ENCODE assay signal across 8 cellular contexts in genomic region chr7:100706672-100707311, GRCh38. TPM values are rescaled to one million over a fixed set of nuclear protein-coding genes. Genes with fewer than 3 reads are reported as not detected.
A peak's percentile ranks its signal among the peaks of the same experiment; 100 is the strongest.
DNase-seq lines count a peak whose midpoint lies in the region; ATAC-seq, FAIRE-seq and TF ChIP-seq lines count a peak whose summit lies in the region.

No MANE protein-coding gene starts in this region.

- no peaks in the 10 kb centered on the region for H3K9me3 ChIP-seq in A549
- H3K9me3 ChIP-seq in HUES64 (ENCODE audit: insufficient read depth, low read depth, low read length), result no peaks in the 10 kb centered on the region
- no peaks in the 10 kb centered on the region for H3K9me3 ChIP-seq in mononuclear cell (ENCODE audit: low read depth, low read length)

- FAIRE-seq in A549 (lab: Jason Lieb, UNC), result no peak

- POLR2A ChIA-PET in A549 (lab: Yijun Ruan, JAX), result interaction anchor here (1.6 to 2.4 kb wide), 2 partner anchors 8 to 120 kb away, joined by 6 to 10 read pairs; partner anchors contain the start of genes FBXO24 and LRCH4

- TF ChIP-seq RAD21 in A549 (conservative IDR thresholded peaks at IDR 0.05 in 1 of 2, IDR thresholded peaks at IDR 0.05 in 1 of 2), result no peak

- peaks cover 18% of the 10 kb centered on the region for H3K36me3 ChIP-seq in HUES64 (ENCODE audit: insufficient read depth, low read length)

- peaks cover 12% of the 10 kb centered on the region for H3K4me1 ChIP-seq in A549
- H3K4me1 ChIP-seq in HUES64 (ENCODE audit: insufficient read depth, low read length), result peaks cover 4% of the 10 kb centered on the region; the same call in 1 of the 2 replicates
- H3K4me1 ChIP-seq in mononuclear cell (ENCODE audit: insufficient read depth, low read length), result peaks cover 16% of the 10 kb centered on the region

- H3K27ac ChIP-seq in A549 (peak overlapping the region; percentile 91 to 96), HUES64 (ENCODE audit: low read depth, low read length) (0 out of 2 replicates have a peak overlapping the region, but pooled peaks have one; percentile 95)

- WGBS in A549 (ENCODE audit: missing lambda C conversion rate), result 40% methylated on average over 21 of the region's 34 CpGs
- 29% methylated on average over 34 of the region's 34 CpGs for WGBS in HUES64

- H3K9ac ChIP-seq in HUES64 (ENCODE audit: low read depth, low read length), result peak overlapping the region; percentile 95

- no peak for TF ChIP-seq CTCF in A549 (IDR thresholded peaks at IDR 0.05)
- TF ChIP-seq CTCF in cardiac fibroblast (IDR thresholded peaks at IDR 0.05; ENCODE audit: low read depth, low read length), result no peak

- peak overlapping the region; percentile 97 for H3K4me2 ChIP-seq in A549

- ATAC-seq in A549 (no peak), GM19467 (IDR thresholded peaks at IDR 0.05; ENCODE audit: unreplicated experiment) (no peak), GM21423 (IDR thresholded peaks at IDR 0.05; ENCODE audit: unreplicated experiment) (no peak)

- no peaks in the 10 kb centered on the region for H3K27me3 ChIP-seq in HUES64 (ENCODE audit: insufficient read depth, low read length)
- no peaks in the 10 kb centered on the region for H3K27me3 ChIP-seq in mononuclear cell (ENCODE audit: insufficient read depth, low read length)

- CTCF ChIA-PET in A549 (lab: Yijun Ruan, JAX), result interaction anchor here (1.1 to 12.8 kb wide), 12 partner anchors 15 to 224 kb away, joined by 3 to 266 read pairs (median 16); partner anchors contain the start of genes EPHB4, EPO, GIGYF1 and SLC12A9

- TF ChIP-seq EP300 in A549 (IDR thresholded peaks at IDR 0.05), result no peak

- DNase-seq in A549 (ENCODE audit: low read depth in 1 of 2, low spot score in 1 of 2) (no peak), cardiac fibroblast (ENCODE audit: low read depth in 2 of 2) (no peak), NCI-H510A treated with DMSO at 0.1 percent for 48 hours (lab: John Stamatoyannopoulos, UW) (no peak), Kasumi-1 (lab: John Stamatoyannopoulos, UW) (no peak)

- no peak for TF ChIP-seq POLR2A in A549 (IDR thresholded peaks at IDR 0.05; ENCODE audit: low read length)

- peak overlapping the region; percentile 76 for H3K4me3 ChIP-seq in A549
- H3K4me3 ChIP-seq in HUES64 (ENCODE audit: low read length), result peak overlapping the region; percentile 88
- peak overlapping the region; percentile 91 to 96 for H3K4me3 ChIP-seq in cardiac fibroblast (replicated peaks in 1 of 2; ENCODE audit: low read depth in 2 of 2, low read length in 2 of 2)
- peak overlapping the region; percentile 68 for H3K4me3 ChIP-seq in mononuclear cell (ENCODE audit: low read length)

TF ChIP-seq in A549, 52 proteins besides CTCF, POLR2A, EP300 and RAD21:
- TF ChIP-seq MAZ (IDR thresholded peaks at IDR 0.05; ENCODE audit: borderline replicate concordance, low read depth, low read length) (no peak), CEBPB (IDR thresholded peaks at IDR 0.05) (no peak), HEYL (CRISPR knock-in tag; IDR thresholded peaks at IDR 0.05) (no peak), RNF2 (IDR thresholded peaks at IDR 0.05; ENCODE audit: borderline replicate concordance, low read depth) (no peak)
- TF ChIP-seq, protein P1, sequence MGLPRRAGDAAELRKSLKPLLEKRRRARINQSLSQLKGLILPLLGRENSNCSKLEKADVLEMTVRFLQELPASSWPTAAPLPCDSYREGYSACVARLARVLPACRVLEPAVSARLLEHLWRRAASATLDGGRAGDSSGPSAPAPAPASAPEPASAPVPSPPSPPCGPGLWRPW (IDR thresholded peaks at IDR 0.05), result no peak
- TF ChIP-seq, protein P2, sequence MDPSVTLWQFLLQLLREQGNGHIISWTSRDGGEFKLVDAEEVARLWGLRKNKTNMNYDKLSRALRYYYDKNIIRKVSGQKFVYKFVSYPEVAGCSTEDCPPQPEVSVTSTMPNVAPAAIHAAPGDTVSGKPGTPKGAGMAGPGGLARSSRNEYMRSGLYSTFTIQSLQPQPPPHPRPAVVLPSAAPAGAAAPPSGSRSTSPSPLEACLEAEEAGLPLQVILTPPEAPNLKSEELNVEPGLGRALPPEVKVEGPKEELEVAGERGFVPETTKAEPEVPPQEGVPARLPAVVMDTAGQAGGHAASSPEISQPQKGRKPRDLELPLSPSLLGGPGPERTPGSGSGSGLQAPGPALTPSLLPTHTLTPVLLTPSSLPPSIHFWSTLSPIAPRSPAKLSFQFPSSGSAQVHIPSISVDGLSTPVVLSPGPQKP (IDR thresholded peaks at IDR 0.05; ENCODE audit: low read depth, low read length), result no peak

RNA-seq across cellular contexts. Expression of gene POP7, which starts 0.9 kb away (rescaled TPM):
- polyA plus RNA-seq in A549 (2011; rRNA removed) (29.5 and 37.3 TPM in 2 replicates), A549 (2017; fragmentation: RNase III; extraction: RNeasy Plus Mini Kit Qiagen cat#74134 plus additional on column Dnase treatment) (72.3 to 77.4 TPM (median 74.8 TPM) in 3 replicates)
- polyA plus RNA-seq in A549 (2012; cell fraction: cytosol; rRNA removed), result 144 and 155 TPM in 2 replicates
- 83.7 and 98.8 TPM in 2 replicates for polyA plus RNA-seq in A549 (2012; cell fraction: nucleus; rRNA removed)
- 14.5 and 18.9 TPM in 2 replicates for polyA minus RNA-seq in A549 (2011; rRNA and poly(A)+ RNA removed)
- 74.5 TPM for polyA plus RNA-seq in HUES64 (2013, experiment 1 of 2)
- polyA plus RNA-seq in HUES64 (2013, experiment 2 of 2), result 66.5 TPM
- 10.4 TPM for total RNA-seq in mononuclear cell

RNA-seq across cellular contexts. Expression of gene GIGYF1, which starts 12.7 kb away (rescaled TPM):
- polyA plus RNA-seq in A549 (2011; rRNA removed) (5.1 and 5.8 TPM in 2 replicates), A549 (2017; fragmentation: RNase III; extraction: RNeasy Plus Mini Kit Qiagen cat#74134 plus additional on column Dnase treatment) (15.0 to 20.5 TPM (median 18.9 TPM) in 3 replicates)
- polyA plus RNA-seq in A549 (2012; cell fraction: cytosol; rRNA removed), result 7.2 and 9.9 TPM in 2 replicates
- 64.9 and 66.5 TPM in 2 replicates for polyA plus RNA-seq in A549 (2012; cell fraction: nucleus; rRNA removed)
- polyA minus RNA-seq in A549 (2011; rRNA and poly(A)+ RNA removed), result 4.2 and 5.5 TPM in 2 replicates
- polyA plus RNA-seq in HUES64 (2013, experiment 1 of 2), result 48.3 TPM
- polyA plus RNA-seq in HUES64 (2013, experiment 2 of 2), result 40.5 TPM
- 26.3 TPM for total RNA-seq in mononuclear cell

RNA-seq across cellular contexts. Expression of gene EPO, which starts 13.5 kb away (rescaled TPM):
- polyA plus RNA-seq in A549 (2011; rRNA removed) (not detected in 2 replicates), A549 (2017; fragmentation: RNase III; extraction: RNeasy Plus Mini Kit Qiagen cat#74134 plus additional on column Dnase treatment) (not detected in 3 replicates)
- polyA plus RNA-seq in A549 (2012; cell fraction: cytosol; rRNA removed), result not detected in 2 replicates
- 0.14 and 0.16 TPM in 2 replicates for polyA plus RNA-seq in A549 (2012; cell fraction: nucleus; rRNA removed)
- polyA minus RNA-seq in A549 (2011; rRNA and poly(A)+ RNA removed), result not detected in 2 replicates
- not detected for polyA plus RNA-seq in HUES64 (2013, experiment 1 of 2)
- polyA plus RNA-seq in HUES64 (2013, experiment 2 of 2), result not detected
- not detected for total RNA-seq in mononuclear cell

RNA-seq across cellular contexts. Expression of gene ZAN, which starts 26.6 kb away (rescaled TPM):
- polyA plus RNA-seq in A549 (2011; rRNA removed) (not detected in 2 replicates), A549 (2017; fragmentation: RNase III; extraction: RNeasy Plus Mini Kit Qiagen cat#74134 plus additional on column Dnase treatment) (not detected in 3 replicates)
- not detected in 2 replicates for polyA plus RNA-seq in A549 (2012; cell fraction: cytosol; rRNA removed)
- polyA plus RNA-seq in A549 (2012; cell fraction: nucleus; rRNA removed), result not detected in 2 replicates
- not detected in 2 replicates for polyA minus RNA-seq in A549 (2011; rRNA and poly(A)+ RNA removed)
- polyA plus RNA-seq in HUES64 (2013, experiment 1 of 2), result not detected
- polyA plus RNA-seq in HUES64 (2013, experiment 2 of 2), result not detected
- not detected for total RNA-seq in mononuclear cell

RNA-seq across cellular contexts. Expression of gene GNB2, which starts 33.3 kb away (rescaled TPM):
- polyA plus RNA-seq in A549 (2011; rRNA removed) (50.8 and 67.2 TPM in 2 replicates), A549 (2017; fragmentation: RNase III; extraction: RNeasy Plus Mini Kit Qiagen cat#74134 plus additional on column Dnase treatment) (156 to 169 TPM (median 163 TPM) in 3 replicates)
- 209 and 297 TPM in 2 replicates for polyA plus RNA-seq in A549 (2012; cell fraction: cytosol; rRNA removed)
- 258 and 281 TPM in 2 replicates for polyA plus RNA-seq in A549 (2012; cell fraction: nucleus; rRNA removed)
- 66.3 and 103 TPM in 2 replicates for polyA minus RNA-seq in A549 (2011; rRNA and poly(A)+ RNA removed)
- polyA plus RNA-seq in HUES64 (2013, experiment 1 of 2), result 101 TPM
- polyA plus RNA-seq in HUES64 (2013, experiment 2 of 2), result 107 TPM
- 82.2 TPM for total RNA-seq in mononuclear cell
